Comparison of ENCODE assay signal across 1 cellular context in genomic region chr4:82886145-82886942, GRCh38.
TF ChIP-seq lines count a peak whose summit lies in the region.

No MANE protein-coding gene starts in this region.

TF ChIP-seq in HEK293, 187 proteins besides CTCF, POLR2A, EP300 and RAD21 (continued from another document):
- TF ChIP-seq PRDM10 (tag by site-specific recombination; IDR thresholded peaks at IDR 0.05) (peak; percentile 50), PRDM1 (tag by site-specific recombination; IDR thresholded peaks at IDR 0.05) (no peak)
